8 cellular contexts compared by ENCODE assay signal in the genomic region with DNA sequence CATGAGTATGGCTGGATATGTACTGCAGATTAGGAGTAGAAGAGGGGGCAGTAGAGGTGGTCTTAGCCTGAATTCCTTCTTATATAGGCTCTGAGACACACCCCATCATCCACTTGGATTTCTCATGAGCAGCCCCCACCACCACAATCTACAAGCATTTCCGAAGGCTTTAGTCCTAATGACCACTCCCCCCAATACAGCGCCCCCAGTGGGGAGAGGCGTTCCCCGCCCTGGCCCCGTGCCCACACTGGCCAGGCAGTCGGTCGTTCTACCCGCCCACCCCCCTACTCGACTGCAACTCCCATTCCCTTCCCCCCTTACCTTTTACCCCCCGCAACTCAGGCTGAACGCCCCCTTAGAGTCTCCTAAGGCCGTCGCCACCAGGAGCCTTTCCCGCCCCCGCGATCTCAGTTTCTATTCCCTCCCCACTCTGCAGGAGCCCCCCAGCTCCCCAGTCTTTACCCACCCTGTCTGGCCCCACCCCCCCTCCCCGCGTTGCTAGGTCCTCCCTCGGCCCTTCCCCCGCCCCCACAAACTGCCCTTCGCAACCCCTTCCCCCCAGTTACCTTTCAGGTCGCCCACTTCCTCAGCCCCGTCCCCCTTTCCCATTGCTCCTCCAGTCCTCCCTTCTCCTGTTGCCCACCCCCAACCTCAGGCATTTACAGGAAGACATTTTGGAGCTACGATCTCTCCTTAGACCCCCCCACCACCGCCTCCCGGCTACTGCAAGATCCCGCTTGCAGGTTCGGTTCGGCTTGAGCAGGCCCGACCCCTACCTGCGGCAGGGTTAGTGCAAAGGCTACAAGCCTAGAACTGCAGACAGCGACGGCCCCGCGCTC.
DNase-seq lines count a peak whose midpoint lies in the region; ATAC-seq and TF ChIP-seq lines count a peak whose summit lies in the region.

No MANE protein-coding gene starts in this region.

- DNase-seq in EL (peak; percentile 48), medulla oblongata (ENCODE audit: extremely low spot score) (peak; percentile 28)
- DNase-seq in activated CD4-positive, alpha-beta T cell treated with anti-CD3 and anti-CD28 coated beads for 4 hours, result peak; percentile 9 to 15

- H3K4me2 ChIP-seq in KMS-11, result peak overlapping the region; percentile 68; the same call in 1 of the 2 replicates

- H3K36me3 ChIP-seq in KMS-11 (ENCODE audit: insufficient read depth) (no peaks in the 10 kb centered on the region), duodenal mucosa (ENCODE audit: control insufficient read depth in 1 of 2, insufficient read depth in 2 of 2, low read length in 2 of 2) (peaks cover 0 to 16% of the 10 kb centered on the region in 2 donors), stomach smooth muscle (ENCODE audit: control insufficient read depth in 2 of 2, insufficient read depth in 2 of 2, low read length in 2 of 2) (peaks cover 0 to 8% of the 10 kb centered on the region in 2 donors)

- H2AFZ ChIP-seq in KMS-11 (ENCODE audit: low read depth), result peak overlapping the region; percentile 62

- no peaks in the 10 kb centered on the region for H3K79me2 ChIP-seq in KMS-11 (ENCODE audit: insufficient read depth, low read depth)

- no peaks in the 10 kb centered on the region for H4K20me1 ChIP-seq in KMS-11 (ENCODE audit: insufficient read depth)

- peaks cover 30% of the 10 kb centered on the region for H3K4me1 ChIP-seq in KMS-11 (ENCODE audit: low read depth, poor library complexity, severe bottlenecking)
- peaks cover 9 to 10% of the 10 kb centered on the region in 2 donors for H3K4me1 ChIP-seq in duodenal mucosa (ENCODE audit: control insufficient read depth in 1 of 2, insufficient read depth in 2 of 2, low read length in 2 of 2)
- peaks cover 20% of the 10 kb centered on the region for H3K4me1 ChIP-seq in stomach smooth muscle (ENCODE audit: control insufficient read depth, insufficient read depth, low read length)

- ATAC-seq in GM18511 (IDR thresholded peaks at IDR 0.05; ENCODE audit: unreplicated experiment) (no peak), GM18909 (IDR thresholded peaks at IDR 0.05; ENCODE audit: poor library complexity, unreplicated experiment) (no peak)

- peak overlapping the region; percentile 63 for H3K9ac ChIP-seq in KMS-11
- H3K9ac ChIP-seq in duodenal mucosa (ENCODE audit: low read depth in 1 of 2, low read length in 2 of 2), result peak overlapping the region; percentile 59 to 66
- H3K9ac ChIP-seq in stomach smooth muscle (ENCODE audit: low read length in 2 of 2), result peak overlapping the region; percentile 68 to 72

- H3K9me3 ChIP-seq in duodenal mucosa (ENCODE audit: control insufficient read depth in 1 of 2, low read length in 2 of 2), result no peaks in the 10 kb centered on the region
- H3K9me3 ChIP-seq in stomach smooth muscle (ENCODE audit: control insufficient read depth in 2 of 2, low read length in 2 of 2), result no peaks in the 10 kb centered on the region

- no peak overlapping the region for H3K4me3 ChIP-seq in KMS-11 (IDR thresholded peaks at IDR 0.05; ENCODE audit: insufficient read depth, low read depth, low read length)
- peak overlapping the region; percentile 73 to 75 for H3K4me3 ChIP-seq in duodenal mucosa (ENCODE audit: low read depth in 1 of 2, low read length in 2 of 2)
- H3K4me3 ChIP-seq in stomach smooth muscle (ENCODE audit: low read length in 2 of 2), result peak overlapping the region; percentile 60 to 79

- peak; percentile 46; the same call in 1 of the 2 replicates for TF ChIP-seq CTCF in KMS-11 (conservative IDR thresholded peaks at IDR 0.05; ENCODE audit: low read depth, low read length)

- H3K27me3 ChIP-seq in KMS-11 (ENCODE audit: insufficient read depth, low read depth) (no peaks in the 10 kb centered on the region), duodenal mucosa (ENCODE audit: control insufficient read depth in 1 of 2, insufficient read depth in 2 of 2, low read length in 2 of 2) (no peaks in the 10 kb centered on the region), stomach smooth muscle (ENCODE audit: control insufficient read depth in 1 of 2, insufficient read depth in 2 of 2, low read length in 2 of 2) (peaks cover 0 to 8% of the 10 kb centered on the region in 2 donors)

- H3K27ac ChIP-seq in KMS-11, result no peak overlapping the region
- no peak overlapping the region for H3K27ac ChIP-seq in duodenal mucosa (ENCODE audit: low read depth, low read length)
- peak overlapping the region; percentile 84 for H3K27ac ChIP-seq in stomach smooth muscle (ENCODE audit: low read length)
